Comparison of ENCODE assay signal across 18 cellular contexts in genomic region chr9:70935856-70936255, GRCh38.
DNase-seq lines count a peak whose midpoint lies in the region; ATAC-seq, FAIRE-seq and TF ChIP-seq lines count a peak whose summit lies in the region.
"Had no signal": no experiment of that assay in that cellular context is flagged by ENCODE, and none has a peak within 500 bp of the region (broad histone marks: within the 10 kb centered on the region; RNA-seq: fewer than 3 reads in every experiment).

No MANE protein-coding gene starts in this region.

- no peaks in the 10 kb centered on the region for H3K9me3 Mint-ChIP-seq in HFFc6
- no peaks in the 10 kb centered on the region for H3K9me3 Mint-ChIP-seq in activated T-cell treated with anti-CD3 and anti-CD28 coated beads, Interleukin-2, amount 50 U/mL, for 72 hours
- H3K9me3 Mint-ChIP-seq: GM23338 had no signal

- CTCF ChIA-PET in endothelial cell of umbilical vein (lab: Charles Lee) = interaction anchor here (1.8 kb wide), 1 partner anchor 11 kb away, joined by 8 read pairs; no protein-coding TSS in a partner anchor

- POLR2A ChIA-PET in endothelial cell of umbilical vein (lab: Charles Lee) = no interaction called here

- no peak overlapping the region for H3K27ac ChIP-seq in endothelial cell of umbilical vein (ENCODE audit: insufficient read depth, low read depth, low read length)
- H3K27ac ChIP-seq: PC-9, SJSA1 had no signal

- intact Hi-C loops in endothelial cell of umbilical vein (cut with micrococcal nuclease) = loop anchor here (10.0 kb wide), 1 partner anchor 189 kb away; the partner anchor contains the start of gene TRPM3

- no peak overlapping the region for H3K4me3 Mint-ChIP-seq in HFFc6
- no peak overlapping the region for H3K4me3 Mint-ChIP-seq in activated T-cell treated with anti-CD3 and anti-CD28 coated beads, Interleukin-2, amount 50 U/mL, for 72 hours
- H3K4me3 Mint-ChIP-seq: CD4-positive, CD25-positive, alpha-beta regulatory T cell; GM23338 had no signal

- H3K27me3 Mint-ChIP-seq in HFFc6 (ENCODE audit: insufficient read depth) = no peaks in the 10 kb centered on the region; the same call in 1 of the 2 replicates
- H3K27me3 Mint-ChIP-seq in activated T-cell treated with anti-CD3 and anti-CD28 coated beads, Interleukin-2, amount 50 U/mL, for 72 hours (ENCODE audit: low read depth) = no peaks in the 10 kb centered on the region
- H3K27me3 Mint-ChIP-seq: CD4-positive, CD25-positive, alpha-beta regulatory T cell had no signal

- H3K9ac ChIP-seq in endothelial cell of umbilical vein (replicated peaks; ENCODE audit: extremely low read depth, insufficient read depth, low read length) = no peak overlapping the region

- H3K4me1 ChIP-seq in endothelial cell of umbilical vein (ENCODE audit: control insufficient read depth, extremely low read depth, insufficient read depth, low read length) = no peaks in the 10 kb centered on the region
- H3K4me1 ChIP-seq: Caco-2, SJSA1 had no signal

- H3K4me3 ChIP-seq in AG10803 (ENCODE audit: low read length) (no peak overlapping the region), endothelial cell of umbilical vein (replicated peaks in 1 of 3; ENCODE audit: insufficient read depth in 1 of 3, low read depth in 1 of 3, low read length in 3 of 3) (no peak overlapping the region)
- H3K4me3 ChIP-seq: GM23338, K562, PC-9, SJSA1 had no signal

- H3K36me3 Mint-ChIP-seq in HFFc6 (ENCODE audit: low read depth) = no peaks in the 10 kb centered on the region
- H3K36me3 Mint-ChIP-seq in activated T-cell treated with anti-CD3 and anti-CD28 coated beads, Interleukin-2, amount 50 U/mL, for 72 hours (ENCODE audit: insufficient read depth in 2 of 2) = no peaks in the 10 kb centered on the region
- H3K36me3 Mint-ChIP-seq: CD4-positive, CD25-positive, alpha-beta regulatory T cell had no signal

- peak; percentile 79 for ATAC-seq in omental fat pad (ENCODE audit: low FRiP score)
- ATAC-seq in GM18511 (IDR thresholded peaks at IDR 0.05; ENCODE audit: unreplicated experiment) = no peak
- no peak for ATAC-seq in activated T-cell treated with anti-CD3 and anti-CD28 coated beads, Interleukin-2, amount 50 U/mL, for 72 hours (replicated peaks in 1 of 2)
- ATAC-seq: GM23338, K562 had no signal

- H4K20me1 ChIP-seq in endothelial cell of umbilical vein (replicated peaks; ENCODE audit: control insufficient read depth, extremely low read depth, insufficient read depth, low read length) = no peaks in the 10 kb centered on the region

- H3K27me3 ChIP-seq in endothelial cell of umbilical vein (ENCODE audit: control insufficient read depth in 2 of 2, insufficient read depth in 2 of 2, low read length in 2 of 2) = peaks cover 6 to 13% of the 10 kb centered on the region in 2 experiments

- H2AFZ ChIP-seq in endothelial cell of umbilical vein (ENCODE audit: low read depth, low read length) = no peak overlapping the region
- H2AFZ ChIP-seq: GM23338, PC-9 had no signal

- no peaks in the 10 kb centered on the region for H3K36me3 ChIP-seq in endothelial cell of umbilical vein (ENCODE audit: control insufficient read depth in 2 of 2, extremely low read depth in 1 of 2, insufficient read depth in 2 of 2, low read length in 2 of 2)
- H3K36me3 ChIP-seq: SJSA1 had no signal

- no peak for TF ChIP-seq POLR2A in endothelial cell of umbilical vein (IDR thresholded peaks at IDR 0.05; ENCODE audit: low read depth, low read length)

- no TSS peak for BruUV-seq in endothelial cell of umbilical vein (replicated peaks; lab: Mats Ljungman, UMichigan)

- TF ChIP-seq CTCF in AG10803 (conservative IDR thresholded peaks at IDR 0.05; ENCODE audit: low read length) (no peak), HFFc6 (IDR thresholded peaks at IDR 0.05) (no peak), endothelial cell of umbilical vein (IDR thresholded peaks at IDR 0.05; ENCODE audit: extremely low read depth in 1 of 2, insufficient read depth in 1 of 2, low read depth in 1 of 2, low read length in 2 of 2) (no peak), omental fat pad (IDR thresholded peaks at IDR 0.05) (no peak)

- no peaks in the 10 kb centered on the region for H3K79me2 ChIP-seq in endothelial cell of umbilical vein (ENCODE audit: control insufficient read depth, insufficient read depth, low read length)

- no peaks in the 10 kb centered on the region for H3K9me3 ChIP-seq in endothelial cell of umbilical vein (replicated peaks; ENCODE audit: control insufficient read depth, insufficient read depth, low read length)
- H3K9me3 ChIP-seq: Caco-2, SJSA1 had no signal

- peak; percentile 52 for FAIRE-seq in endothelial cell of umbilical vein (lab: Jason Lieb, UNC)
- FAIRE-seq: A204.1, K562 had no signal

- peak overlapping the region; percentile 55; the same call in 1 of the 2 replicates for H3K27ac Mint-ChIP-seq in HFFc6
- no peak overlapping the region for H3K27ac Mint-ChIP-seq in activated T-cell treated with anti-CD3 and anti-CD28 coated beads, Interleukin-2, amount 50 U/mL, for 72 hours
- H3K27ac Mint-ChIP-seq: CD4-positive, CD25-positive, alpha-beta regulatory T cell; GM23338 had no signal

- H3K4me1 Mint-ChIP-seq in HFFc6 (ENCODE audit: low read depth) = peaks cover 24% of the 10 kb centered on the region
- no peaks in the 10 kb centered on the region for H3K4me1 Mint-ChIP-seq in activated T-cell treated with anti-CD3 and anti-CD28 coated beads, Interleukin-2, amount 50 U/mL, for 72 hours (ENCODE audit: low read depth)
- H3K4me1 Mint-ChIP-seq: CD4-positive, CD25-positive, alpha-beta regulatory T cell had no signal

- dilution Hi-C loops in endothelial cell of umbilical vein (cut with MboI; ENCODE audit: extremely low pct_ligation_motif_present, low sequenced_read_pairs) = no loop called here

- no peaks in the 10 kb centered on the region for H3K9me1 ChIP-seq in endothelial cell of umbilical vein (replicated peaks; ENCODE audit: control insufficient read depth, extremely low read depth, insufficient read depth, low read length)

- DNase-seq in AG10803 (ENCODE audit: low read depth) (peak; percentile 89), HFFc6 (peak; percentile 72), endothelial cell of umbilical vein (ENCODE audit: low read depth, low spot score) (no peak), omental fat pad (ENCODE audit: low spot score) (no peak), SIG-M5 (lab: John Stamatoyannopoulos, UW) (no peak)
- no peak for DNase-seq in activated T-cell treated with anti-CD3 and anti-CD28 coated beads, Interleukin-2, amount 50 U/mL, for 72 hours
- no peak for DNase-seq in activated T-cell treated with anti-CD3 and anti-CD28 coated beads, Interleukin-2, amount 50 U/mL, for 48 hours
- DNase-seq: Caco-2; CD4-positive, CD25-positive, alpha-beta regulatory T cell; DMS153; NCI-H1417; NCI-H1930; PC-9 had no signal

- H3K4me2 ChIP-seq in endothelial cell of umbilical vein (ENCODE audit: insufficient read depth, low read length) = no peak overlapping the region
- H3K4me2 ChIP-seq: GM23338, PC-9 had no signal

TF ChIP-seq in endothelial cell of umbilical vein, 7 proteins besides CTCF, POLR2A, EP300 and RAD21:
- TF ChIP-seq GATA2 (IDR thresholded peaks at IDR 0.05; ENCODE audit: insufficient read depth, insufficient read length, low read depth, low read length) (no peak), FOS (IDR thresholded peaks at IDR 0.05; ENCODE audit: borderline replicate concordance, insufficient read depth, low read length) (no peak), POLR2AphosphoS5 (IDR thresholded peaks at IDR 0.05; ENCODE audit: insufficient read depth, low read depth, low read length) (no peak), MAX (IDR thresholded peaks at IDR 0.05; ENCODE audit: insufficient read depth, insufficient read length) (no peak), JUN (IDR thresholded peaks at IDR 0.05; ENCODE audit: borderline replicate concordance, insufficient read depth, insufficient read length, low read depth) (no peak), MYC (IDR thresholded peaks at IDR 0.05; ENCODE audit: low read depth, low read length) (no peak), EZH2 (IDR thresholded peaks at IDR 0.05; ENCODE audit: borderline replicate concordance, low read depth, low read length, severe bottlenecking) (no peak)

Comparison
In these comparisons a context has a peak if more than half of its experiments do, and no peak if none do; other contexts are left out.
1. DNase-seq: peak in AG10803 (single experiment) and HFFc6 (single experiment); none in endothelial cell of umbilical vein (single experiment), omental fat pad (single experiment), activated T-cell treated with anti-CD3 and anti-CD28 coated beads, Interleukin-2, amount 50 U/mL, for 72 hours (0 of 2), SIG-M5 (single experiment) and activated T-cell treated with anti-CD3 and anti-CD28 coated beads, Interleukin-2, amount 50 U/mL, for 48 hours (0 of 2).